Comparison of ENCODE assay signal across 16 cellular contexts in genomic region chr1:9263984-9264929, GRCh38. TPM values are rescaled to one million over a fixed set of nuclear protein-coding genes. Genes with fewer than 3 reads are reported as not detected.
DNase-seq lines count a peak whose midpoint lies in the region; ATAC-seq, FAIRE-seq and TF ChIP-seq lines count a peak whose summit lies in the region.
"Had no signal": no experiment of that assay in that cellular context is flagged by ENCODE, and none has a peak within 500 bp of the region (broad histone marks: within the 10 kb centered on the region; RNA-seq: fewer than 3 reads in every experiment).

No MANE protein-coding gene starts in this region.

- no peak overlapping the region for H4K8ac ChIP-seq in neuronal stem cell (ENCODE audit: low read depth, low read length)

- H3K4me2 ChIP-seq in neuronal stem cell (ENCODE audit: insufficient read depth, low read length, poor library complexity, severe bottlenecking), result no peak overlapping the region
- H3K4me2 ChIP-seq: BLaER1, GM23338 had no signal

- peak overlapping the region; percentile 61 for H2BK15ac ChIP-seq in neuronal stem cell (ENCODE audit: low read length)

- H3K36me3 ChIP-seq in heart left ventricle (peaks cover 0 to 58% (median 49%) of the 10 kb centered on the region in 9 donors), neuronal stem cell (replicated peaks in 1 of 2; ENCODE audit: control insufficient read depth in 2 of 2, insufficient read depth in 2 of 2, low read length in 2 of 2) (peaks cover 6 to 22% of the 10 kb centered on the region in 2 donors), skeletal muscle tissue (ENCODE audit: control insufficient read depth in 3 of 3, insufficient read depth in 3 of 3, low read length in 3 of 3) (peaks cover 25 to 53% (median 41%) of the 10 kb centered on the region in 3 donors)

- H2BK5ac ChIP-seq in neuronal stem cell (ENCODE audit: low read length), result peak overlapping the region; percentile 19

- H3K23ac ChIP-seq in neuronal stem cell (ENCODE audit: low read depth, low read length, poor library complexity), result peak overlapping the region; percentile 52

- TF ChIP-seq POLR2A in heart left ventricle (IDR thresholded peaks at IDR 0.05), result no peak
- TF ChIP-seq POLR2A in GM12891 (IDR thresholded peaks at IDR 0.05; ENCODE audit: low read depth, low read length), result no peak

- H3K36me3 Mint-ChIP-seq in dendritic cell treated with granulocyte-macrophage colony-stimulating factor and Interleukin-4, amounts not matched to agents 40 ng/mL and 50 ng/mL, for 4 days (ENCODE audit: low read depth), result peaks cover 76% of the 10 kb centered on the region
- peaks cover 27% of the 10 kb centered on the region for H3K36me3 Mint-ChIP-seq in activated CD4-positive, alpha-beta T cell treated with anti-CD3 and anti-CD28 coated beads, Interleukin-2, amount 10 ng/mL, durations not matched to agents 24 days and 14 days (ENCODE audit: low read depth)

- ATAC-seq in Right ventricle myocardium superior (ENCODE audit: poor library complexity), result no peak
- ATAC-seq in heart left ventricle, result no peak
- ATAC-seq: GM23338 had no signal

- no peak overlapping the region for H3K4me3 Mint-ChIP-seq in dendritic cell treated with granulocyte-macrophage colony-stimulating factor and Interleukin-4, amounts not matched to agents 40 ng/mL and 50 ng/mL, for 4 days
- no peak overlapping the region for H3K4me3 Mint-ChIP-seq in activated CD4-positive, alpha-beta T cell treated with anti-CD3 and anti-CD28 coated beads, Interleukin-2, amount 10 ng/mL, durations not matched to agents 24 days and 14 days
- H3K4me3 Mint-ChIP-seq: GM23338 had no signal

- H3K27me3 ChIP-seq in heart left ventricle (no peaks in the 10 kb centered on the region), neuronal stem cell (ENCODE audit: control insufficient read depth in 3 of 3, insufficient read depth in 3 of 3, low read depth in 1 of 3, low read length in 3 of 3) (no peaks in the 10 kb centered on the region), skeletal muscle tissue (ENCODE audit: control insufficient read depth in 3 of 3, insufficient read depth in 3 of 3, low read length in 3 of 3) (no peaks in the 10 kb centered on the region)
- H3K27me3 ChIP-seq: BLaER1 had no signal

- H3K9ac ChIP-seq in neuronal stem cell (ENCODE audit: low read depth, low read length, poor library complexity), result peak overlapping the region; percentile 9
- peak overlapping the region in 2 of 3 donors; percentile 3 to 57 for H3K9ac ChIP-seq in skeletal muscle tissue (ENCODE audit: low read depth in 1 of 3, low read length in 3 of 3)
- H3K9ac ChIP-seq: BLaER1 had no signal

- H3K27ac ChIP-seq in heart left ventricle, result no peak overlapping the region
- no peak overlapping the region for H3K27ac ChIP-seq in neuronal stem cell (replicated peaks; ENCODE audit: low read length)
- peak overlapping the region; percentile 32 for H3K27ac ChIP-seq in skeletal muscle tissue (ENCODE audit: low read depth, low read length)
- H3K27ac ChIP-seq: 22Rv1, BLaER1 had no signal

- intact Hi-C loops in Right ventricle myocardium superior (cut with DNase I), result no loop called here
- intact Hi-C loops in heart left ventricle (cut with DNase I), result loop anchor here in 7 of 10 donors (10.0 kb wide), 2 partner anchors 191 to 311 kb away; no protein-coding TSS in a partner anchor
- intact Hi-C loops in dendritic cell treated with granulocyte-macrophage colony-stimulating factor and Interleukin-4, amounts not matched to agents 40 ng/mL and 50 ng/mL, for 4 days (cut with micrococcal nuclease), result no loop called here
- intact Hi-C loops in activated CD4-positive, alpha-beta T cell treated with anti-CD3 and anti-CD28 coated beads, Interleukin-2, amount 10 ng/mL, durations not matched to agents 24 days and 14 days (cut with micrococcal nuclease), result no loop called here

- peak overlapping the region; percentile 5 for H3K27ac Mint-ChIP-seq in dendritic cell treated with granulocyte-macrophage colony-stimulating factor and Interleukin-4, amounts not matched to agents 40 ng/mL and 50 ng/mL, for 4 days
- no peak overlapping the region for H3K27ac Mint-ChIP-seq in activated CD4-positive, alpha-beta T cell treated with anti-CD3 and anti-CD28 coated beads, Interleukin-2, amount 10 ng/mL, durations not matched to agents 24 days and 14 days
- H3K27ac Mint-ChIP-seq: GM23338 had no signal

- H3K9me3 ChIP-seq in heart left ventricle (no peaks in the 10 kb centered on the region), neuronal stem cell (replicated peaks in 1 of 2; ENCODE audit: control insufficient read depth in 2 of 2, insufficient read depth in 1 of 2, low read depth in 1 of 2, low read length in 2 of 2) (peaks cover 2 to 8% of the 10 kb centered on the region in 2 donors), skeletal muscle tissue (ENCODE audit: control insufficient read depth in 3 of 3, low read length in 3 of 3) (no peaks in the 10 kb centered on the region)

- H4K91ac ChIP-seq in neuronal stem cell (ENCODE audit: low read depth, low read length, poor library complexity), result no peak overlapping the region

- peak overlapping the region; percentile 58 for H3K18ac ChIP-seq in neuronal stem cell (ENCODE audit: low read length)

- no peak for TF ChIP-seq CTCF in heart left ventricle (IDR thresholded peaks at IDR 0.05)

- no peaks in the 10 kb centered on the region for H3K27me3 Mint-ChIP-seq in dendritic cell treated with granulocyte-macrophage colony-stimulating factor and Interleukin-4, amounts not matched to agents 40 ng/mL and 50 ng/mL, for 4 days
- H3K27me3 Mint-ChIP-seq in activated CD4-positive, alpha-beta T cell treated with anti-CD3 and anti-CD28 coated beads, Interleukin-2, amount 10 ng/mL, durations not matched to agents 24 days and 14 days, result no peaks in the 10 kb centered on the region

- no peak overlapping the region for H2BK120ac ChIP-seq in neuronal stem cell (ENCODE audit: low read depth, low read length)

- peaks cover 12% of the 10 kb centered on the region for H3K4me1 Mint-ChIP-seq in dendritic cell treated with granulocyte-macrophage colony-stimulating factor and Interleukin-4, amounts not matched to agents 40 ng/mL and 50 ng/mL, for 4 days (ENCODE audit: low read depth)
- peaks cover 16% of the 10 kb centered on the region for H3K4me1 Mint-ChIP-seq in activated CD4-positive, alpha-beta T cell treated with anti-CD3 and anti-CD28 coated beads, Interleukin-2, amount 10 ng/mL, durations not matched to agents 24 days and 14 days

- no peak for FAIRE-seq in GM12891 (lab: Jason Lieb, UNC)
- FAIRE-seq: GM12892 had no signal

- H2AFZ ChIP-seq in neuronal stem cell (ENCODE audit: low read length), result no peak overlapping the region
- H2AFZ ChIP-seq: GM23338 had no signal

- H3K4me3 ChIP-seq in heart left ventricle (no peak overlapping the region), neuronal stem cell (ENCODE audit: low read length in 2 of 2) (peak overlapping the region in 1 of 2 donors; percentile 15), skeletal muscle tissue (ENCODE audit: low read length in 3 of 3) (no peak overlapping the region)
- H3K4me3 ChIP-seq: BLaER1, GM23338 had no signal

- peak overlapping the region; percentile 81 for H2AK5ac ChIP-seq in neuronal stem cell (ENCODE audit: low read depth, low read length)

- H2BK12ac ChIP-seq in neuronal stem cell (ENCODE audit: low read length), result peak overlapping the region; percentile 52

- DNase-seq in Right ventricle myocardium superior (peak; percentile 36), heart left ventricle (no peak), neuronal stem cell (ENCODE audit: low spot score) (no peak), dedifferentiated amniotic fluid mesenchymal stem cell (ENCODE audit: extremely low spot score) (no peak), GM12891 (ENCODE audit: insufficient read length, low spot score) (no peak)
- no peak for DNase-seq in activated CD4-positive, alpha-beta T cell treated with anti-CD3 and anti-CD28 coated beads, Interleukin-2, amount 10 ng/mL, durations not matched to agents 24 days and 14 days
- DNase-seq: AML-193, Calu3, DMS 273 treated with DMSO at 0.1 percent for 48 hours, H7 had no signal

- H3K79me1 ChIP-seq in neuronal stem cell (ENCODE audit: low read depth, low read length), result peaks cover 3% of the 10 kb centered on the region

- no peak overlapping the region for H3K4ac ChIP-seq in neuronal stem cell (ENCODE audit: low read length)

- no peak overlapping the region for H3K14ac ChIP-seq in neuronal stem cell (ENCODE audit: low read length)

- no peaks in the 10 kb centered on the region for H3K9me3 Mint-ChIP-seq in dendritic cell treated with granulocyte-macrophage colony-stimulating factor and Interleukin-4, amounts not matched to agents 40 ng/mL and 50 ng/mL, for 4 days
- H3K9me3 Mint-ChIP-seq in activated CD4-positive, alpha-beta T cell treated with anti-CD3 and anti-CD28 coated beads, Interleukin-2, amount 10 ng/mL, durations not matched to agents 24 days and 14 days, result peaks cover 16% of the 10 kb centered on the region

- H3K4me1 ChIP-seq in heart left ventricle (peaks cover 0 to 17% (median 4%) of the 10 kb centered on the region in 12 donors), neuronal stem cell (ENCODE audit: control insufficient read depth in 2 of 2, insufficient read depth in 1 of 2, low read depth in 1 of 2, low read length in 2 of 2) (peaks cover 9 to 12% of the 10 kb centered on the region in 2 donors), skeletal muscle tissue (ENCODE audit: control insufficient read depth in 3 of 3, insufficient read depth in 3 of 3, low read length in 3 of 3) (peaks cover 28 to 72% (median 53%) of the 10 kb centered on the region in 3 donors)

- 94 to 97% (median 96%) methylated on average over 34 to 55 of the region's 55 CpGs for WGBS in heart left ventricle, 4 donors
- no CpG with 5 or more reads among the region's 55 CpGs for WGBS in neuronal stem cell (ENCODE audit: extremely low coverage in 2 of 2, insufficient read length in 2 of 2, insufficient replicate concordance in 1 of 2), 2 donors

TF ChIP-seq in GM12891, 5 proteins besides CTCF, POLR2A, EP300 and RAD21 (continues in another document):
- TF ChIP-seq SPI1 (IDR thresholded peaks at IDR 0.05; ENCODE audit: low read depth, low read length), result no peak
- TF ChIP-seq POU2F2 (IDR thresholded peaks at IDR 0.05; ENCODE audit: low read depth, low read length), result no peak

RNA-seq across cellular contexts. Expression of gene SPSB1, which starts 28.4 kb away (rescaled TPM):
- total RNA-seq in Right ventricle myocardium superior, result 13.0 TPM
- 10 to 100 TPM in 3 of 9 donors, 1 to 10 TPM in 6; 7.7 to 27.2 (median 9.2) TPM for total RNA-seq in heart left ventricle
- 10 to 100 TPM in 1 of 2 donors, 1 to 10 TPM in 1; 7.0 to 10.9 TPM for polyA plus RNA-seq in heart left ventricle
- 5.2 TPM for polyA plus RNA-seq in neuronal stem cell (2013, experiment 1 of 2)
- polyA plus RNA-seq in neuronal stem cell (2013, experiment 2 of 2), result 5.1 TPM
- total RNA-seq in skeletal muscle tissue, result 6.3 TPM
- total RNA-seq in activated CD4-positive, alpha-beta T cell treated with anti-CD3 and anti-CD28 coated beads, Interleukin-2, amount 10 ng/mL, durations not matched to agents 24 days and 14 days, result 4.8 and 6.2 TPM in 2 replicates
- 0.55 TPM for polyA plus RNA-seq in GM12891 (2012; ENCODE audit: low read depth, missing spikeins)

RNA-seq across cellular contexts. Expression of gene H6PD, which starts 29.7 kb away (rescaled TPM):
- 20.9 TPM for total RNA-seq in Right ventricle myocardium superior
- total RNA-seq in heart left ventricle, result 10 to 100 TPM; 16.0 to 54.5 (median 27.9) TPM
- polyA plus RNA-seq in heart left ventricle, result 10 to 100 TPM; 11.0 to 15.7 TPM
- 14.1 TPM for polyA plus RNA-seq in neuronal stem cell (2013, experiment 1 of 2)
- 15.0 TPM for polyA plus RNA-seq in neuronal stem cell (2013, experiment 2 of 2)
- total RNA-seq in skeletal muscle tissue, result 24.5 TPM
- 17.4 and 17.7 TPM in 2 replicates for total RNA-seq in activated CD4-positive, alpha-beta T cell treated with anti-CD3 and anti-CD28 coated beads, Interleukin-2, amount 10 ng/mL, durations not matched to agents 24 days and 14 days
- polyA plus RNA-seq in GM12891 (2012; ENCODE audit: low read depth, missing spikeins), result 8.7 TPM

Comparison
In these comparisons a context has a peak if more than half of its experiments do, and no peak if none do; other contexts are left out.
1. intact Hi-C loops: an anchor here in heart left ventricle (10.0 kb wide); none called in Right ventricle myocardium superior, dendritic cell treated with granulocyte-macrophage colony-stimulating factor and Interleukin-4, amounts not matched to agents 40 ng/mL and 50 ng/mL, for 4 days and activated CD4-positive, alpha-beta T cell treated with anti-CD3 and anti-CD28 coated beads, Interleukin-2, amount 10 ng/mL, durations not matched to agents 24 days and 14 days.